Comparison of ENCODE assay signal across 25 cellular contexts in the genomic region with DNA sequence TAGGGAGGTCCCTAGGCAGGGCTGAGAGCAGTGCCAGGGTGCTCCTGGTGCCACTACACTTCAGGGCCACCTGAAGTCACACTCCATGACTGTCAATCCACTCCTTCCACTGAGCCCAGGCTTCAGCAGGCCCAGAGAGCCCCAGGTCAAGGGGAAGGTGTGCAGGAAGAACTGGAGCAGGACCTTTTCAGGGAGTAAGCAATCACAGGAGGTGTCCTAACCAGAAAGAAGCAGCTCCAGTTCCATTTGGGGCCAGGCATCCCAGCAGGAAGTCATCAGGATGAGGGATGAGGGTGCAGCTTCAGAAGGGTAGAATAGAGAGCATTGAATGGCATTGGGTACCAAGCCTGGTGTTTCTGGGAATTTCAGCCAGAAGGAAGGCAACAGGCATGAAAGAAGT.
"Had no signal": no experiment of that assay in that cellular context is flagged by ENCODE, and none has a peak within 500 bp of the region (broad histone marks: within the 10 kb centered on the region; RNA-seq: fewer than 3 reads in every experiment).

No MANE protein-coding gene starts in this region.

- ATAC-seq: activated CD8-positive, alpha-beta T cell treated with anti-CD3 and anti-CD28 coated beads for 36 hours; T-cell had no signal

- H3K4me3 ChIP-seq: adrenal gland, breast epithelium, SK-N-MC had no signal

- H3K4me1 Mint-ChIP-seq: activated B cell treated with CpG ODN at 0.5 μM for 24 hours; activated CD4-positive, alpha-beta T cell treated with anti-CD3 and anti-CD28 coated beads, Interleukin-2, amount 10 ng/mL, durations not matched to agents 7 days and 5 days; activated naive CD8-positive, alpha-beta T cell treated with anti-CD3 and anti-CD28 coated beads, Interleukin-2, amount 10 ng/mL, durations not matched to agents 7 days and 5 days; T-cell had no signal

- H3K36me3 ChIP-seq: adrenal gland, breast epithelium had no signal

- H3K27me3 Mint-ChIP-seq: activated CD4-positive, alpha-beta T cell treated with anti-CD3 and anti-CD28 coated beads, Interleukin-2, amount 10 ng/mL, durations not matched to agents 7 days and 5 days; activated naive CD8-positive, alpha-beta T cell treated with anti-CD3 and anti-CD28 coated beads, Interleukin-2, amount 10 ng/mL, durations not matched to agents 7 days and 5 days had no signal

- FAIRE-seq: TTC549 had no signal

- H3K9me3 Mint-ChIP-seq: activated CD4-positive, alpha-beta T cell treated with anti-CD3 and anti-CD28 coated beads, Interleukin-2, amount 10 ng/mL, durations not matched to agents 7 days and 5 days; activated naive CD8-positive, alpha-beta T cell treated with anti-CD3 and anti-CD28 coated beads, Interleukin-2, amount 10 ng/mL, durations not matched to agents 7 days and 5 days had no signal

- H3K4me2 ChIP-seq: KMS-11 had no signal

- H3K4me3 Mint-ChIP-seq: activated B cell treated with CpG ODN at 0.5 μM for 24 hours; activated CD4-positive, alpha-beta T cell treated with anti-CD3 and anti-CD28 coated beads, Interleukin-2, amount 10 ng/mL, durations not matched to agents 7 days and 5 days; activated CD8-positive, alpha-beta T cell treated with anti-CD3 and anti-CD28 coated beads for 36 hours; activated naive CD8-positive, alpha-beta T cell treated with anti-CD3 and anti-CD28 coated beads, Interleukin-2, amount 10 ng/mL, durations not matched to agents 7 days and 5 days; T-cell had no signal

- H3K9ac ChIP-seq: KMS-11 had no signal

- DNase-seq: activated B cell treated with CpG ODN at 0.5 μM for 24 hours; activated CD4-positive, alpha-beta T cell treated with anti-CD3 and anti-CD28 coated beads for 1 hour; activated CD4-positive, alpha-beta T cell treated with anti-CD3 and anti-CD28 coated beads, Interleukin-2, amount 10 ng/mL, durations not matched to agents 7 days and 5 days; activated CD8-positive, alpha-beta memory T cell treated with anti-CD3 and anti-CD28 coated beads, Interleukin-2, amount 50 U/mL, for 4 hours; activated CD8-positive, alpha-beta T cell treated with anti-CD3 and anti-CD28 coated beads for 36 hours; activated naive CD4-positive, alpha-beta T cell treated with anti-CD3 and anti-CD28 coated beads, Interleukin-2, amount 50 U/mL, for 16 hours; activated naive CD8-positive, alpha-beta T cell treated with anti-CD3 and anti-CD28 coated beads, Interleukin-2, amount 10 ng/mL, durations not matched to agents 7 days and 5 days; adrenal gland; anterior cingulate cortex; caudate nucleus; NCI-H1092; NCI-H1417; NCI-H1930; NCI-H2107; NCI-H510A; NCI-H526 treated with DMSO at 0.1 percent for 48 hours; NCI-H82; SIG-M5; T-cell; T-helper 2 cell; T1000 had no signal

- H3K9me3 ChIP-seq: adrenal gland, breast epithelium had no signal

- H3K36me3 Mint-ChIP-seq: activated naive CD8-positive, alpha-beta T cell treated with anti-CD3 and anti-CD28 coated beads, Interleukin-2, amount 10 ng/mL, durations not matched to agents 7 days and 5 days; T-cell had no signal

- H3K27ac ChIP-seq: adrenal gland, breast epithelium, KMS-11, SK-N-MC had no signal

- H3K4me1 ChIP-seq: adrenal gland, breast epithelium had no signal

- H3K27me3 ChIP-seq: adrenal gland, breast epithelium had no signal

- H3K27ac Mint-ChIP-seq: activated B cell treated with CpG ODN at 0.5 μM for 24 hours; activated CD4-positive, alpha-beta T cell treated with anti-CD3 and anti-CD28 coated beads, Interleukin-2, amount 10 ng/mL, durations not matched to agents 7 days and 5 days; activated CD8-positive, alpha-beta T cell treated with anti-CD3 and anti-CD28 coated beads for 36 hours; activated naive CD8-positive, alpha-beta T cell treated with anti-CD3 and anti-CD28 coated beads, Interleukin-2, amount 10 ng/mL, durations not matched to agents 7 days and 5 days; T-cell had no signal
